In the genomic region with DNA sequence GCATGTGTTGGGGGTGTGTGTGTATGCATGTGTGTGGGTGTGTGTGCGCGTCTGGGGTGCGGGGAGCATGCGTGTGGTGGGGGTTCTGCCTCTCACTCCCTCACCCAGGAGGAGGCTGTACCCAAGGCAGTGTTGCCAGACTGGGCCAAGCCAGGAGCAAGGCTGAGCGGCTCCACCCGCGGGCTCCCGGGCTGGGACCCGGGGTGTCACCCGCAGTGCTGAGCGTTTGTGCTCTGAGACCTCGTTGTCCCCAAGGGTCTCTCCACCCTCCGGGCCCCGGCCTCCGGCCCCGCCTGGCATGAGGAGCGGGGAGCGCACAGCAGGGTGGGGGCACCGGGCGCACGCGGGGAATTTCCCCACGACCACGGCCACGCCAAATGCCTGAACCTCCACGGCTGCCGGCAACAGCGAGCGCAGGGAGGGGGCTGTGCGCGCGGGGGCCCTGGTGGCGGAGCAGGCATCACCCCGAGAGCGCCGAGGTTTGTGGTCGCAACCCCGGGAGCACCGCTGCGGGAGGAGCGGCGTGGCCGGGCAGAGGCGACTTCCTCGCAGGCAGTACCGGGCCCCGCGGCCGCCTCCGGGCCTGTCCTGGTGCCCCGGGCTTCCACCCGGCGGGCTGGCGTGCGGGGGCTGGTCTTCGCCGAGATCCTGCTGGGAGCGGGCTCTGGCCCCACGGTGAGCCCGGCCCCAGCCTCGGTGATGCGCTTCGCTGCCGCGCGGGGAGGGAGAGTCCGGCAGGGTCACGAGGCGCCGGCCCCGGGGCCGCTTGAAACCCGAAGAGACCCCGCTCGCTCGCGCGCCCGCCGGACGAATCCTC, we compare ENCODE assay signal across 9 cellular contexts. TPM values are rescaled to one million over a fixed set of nuclear protein-coding genes. Genes with fewer than 3 reads are reported as not detected.
A peak's percentile ranks its signal among the peaks of the same experiment; 100 is the strongest.
DNase-seq lines count a peak whose midpoint lies in the region; ATAC-seq lines count a peak whose summit lies in the region.
"Had no signal": no experiment of that assay in that cellular context is flagged by ENCODE, and none has a peak within 500 bp of the region (broad histone marks: within the 10 kb centered on the region; RNA-seq: fewer than 3 reads in every experiment).

No MANE protein-coding gene starts in this region.

- H3K36me3 ChIP-seq in iPS DF 6.9 (ENCODE audit: control insufficient read depth, insufficient read depth, low read length), result 0 out of 2 replicates have a peak, but pooled peaks cover 2% of the 10 kb centered on the region
- H3K36me3 ChIP-seq in skeletal muscle satellite cell (ENCODE audit: insufficient read depth, low read length), result peaks cover 4% of the 10 kb centered on the region

- DNase-seq in NCI-H82 (lab: John Stamatoyannopoulos, UW) (peak; percentile 9), NCI-H82 treated with DMSO at 0.1 percent for 48 hours (lab: John Stamatoyannopoulos, UW; ENCODE audit: unreplicated experiment) (no peak), iPS DF 6.9 (ENCODE audit: low read depth, low spot score) (no peak), NCI-H1105 (lab: John Stamatoyannopoulos, UW) (no peak)
- peak; percentile 23 for DNase-seq in activated naive CD8-positive, alpha-beta T cell treated with anti-CD3 and anti-CD28 coated beads, Interleukin-2, amount 50 U/mL, for 24 hours

- no peaks in the 10 kb centered on the region for H3K9me3 Mint-ChIP-seq in activated naive CD8-positive, alpha-beta T cell treated with anti-CD3 and anti-CD28 coated beads, Interleukin-2, amount 50 U/mL, for 24 hours

- peak overlapping the region; percentile 88 for H3K4me2 ChIP-seq in skeletal muscle satellite cell (ENCODE audit: low read length)

- H3K36me3 Mint-ChIP-seq in activated naive CD8-positive, alpha-beta T cell treated with anti-CD3 and anti-CD28 coated beads, Interleukin-2, amount 50 U/mL, for 24 hours (ENCODE audit: low read depth), result peaks cover 3% of the 10 kb centered on the region

- H3K9ac ChIP-seq in skeletal muscle satellite cell (ENCODE audit: low read depth, low read length), result peak overlapping the region; percentile 59

- H3K27ac Mint-ChIP-seq in activated naive CD8-positive, alpha-beta T cell treated with anti-CD3 and anti-CD28 coated beads, Interleukin-2, amount 50 U/mL, for 24 hours, result no peak overlapping the region

- peak; percentile 25 for ATAC-seq in activated naive CD8-positive, alpha-beta T cell treated with anti-CD3 and anti-CD28 coated beads, Interleukin-2, amount 50 U/mL, for 24 hours
- ATAC-seq in HG02798 (IDR thresholded peaks at IDR 0.05; ENCODE audit: poor library complexity, unreplicated experiment) (no peak), HG02973 (IDR thresholded peaks at IDR 0.05; ENCODE audit: unreplicated experiment) (no peak)

- H3K4me1 ChIP-seq in iPS DF 6.9 (ENCODE audit: control insufficient read depth, insufficient read depth, low read length), result no peaks in the 10 kb centered on the region; the same call in 1 of the 2 replicates
- peaks cover 14% of the 10 kb centered on the region for H3K4me1 ChIP-seq in skeletal muscle satellite cell (ENCODE audit: control insufficient read depth, insufficient read depth, low read length)

- H3K4me3 Mint-ChIP-seq in activated naive CD8-positive, alpha-beta T cell treated with anti-CD3 and anti-CD28 coated beads, Interleukin-2, amount 50 U/mL, for 24 hours, result no peak overlapping the region

- H3K27me3 Mint-ChIP-seq in activated naive CD8-positive, alpha-beta T cell treated with anti-CD3 and anti-CD28 coated beads, Interleukin-2, amount 50 U/mL, for 24 hours, result peaks cover 36% of the 10 kb centered on the region

- no CpG with 5 or more reads among the region's 81 CpGs for WGBS in iPS DF 6.9 (ENCODE audit: insufficient coverage, insufficient read length)

- H3K9me3 ChIP-seq in iPS DF 6.9 (ENCODE audit: control insufficient read depth, insufficient read depth, low read length) (no peaks in the 10 kb centered on the region), skeletal muscle satellite cell (replicated peaks; ENCODE audit: low read length) (no peaks in the 10 kb centered on the region)

- H3K27ac ChIP-seq in iPS DF 6.9 (ENCODE audit: low read length), result no peak overlapping the region

- peaks cover 10% of the 10 kb centered on the region for H3K4me1 Mint-ChIP-seq in activated naive CD8-positive, alpha-beta T cell treated with anti-CD3 and anti-CD28 coated beads, Interleukin-2, amount 50 U/mL, for 24 hours

- H3K4me3 ChIP-seq in iPS DF 6.9 (ENCODE audit: low read length) (peak overlapping the region; percentile 40), skeletal muscle satellite cell (ENCODE audit: low read length) (peak overlapping the region; percentile 72)

- peaks cover 17% of the 10 kb centered on the region for H3K27me3 ChIP-seq in iPS DF 6.9 (ENCODE audit: control insufficient read depth, insufficient read depth, low read length)
- peaks cover 11% of the 10 kb centered on the region for H3K27me3 ChIP-seq in skeletal muscle satellite cell (ENCODE audit: control insufficient read depth, insufficient read depth, low read length)

RNA-seq across cellular contexts. Expression of a gene that starts 7.4 kb away (rescaled TPM):
- total RNA-seq in skeletal muscle satellite cell (2012; rRNA removed), result under 0.01 TPM in 1 of 2 replicates, not detected in the other
- total RNA-seq: T-helper 2 cell treated with Interferon-gamma antibody and Interleukin-4, amounts not matched to agents 100 ng/mL and 5 ng/mL, for 36 hours had no signal

Comparison
In these comparisons a context has a peak if more than half of its experiments do, and no peak if none do; other contexts are left out.
1. DNase-seq: peak in NCI-H82 (single experiment) and activated naive CD8-positive, alpha-beta T cell treated with anti-CD3 and anti-CD28 coated beads, Interleukin-2, amount 50 U/mL, for 24 hours (single experiment); none in NCI-H82 treated with DMSO at 0.1 percent for 48 hours (single experiment), iPS DF 6.9 (single experiment) and NCI-H1105 (single experiment).